25 cellular contexts compared by ENCODE assay signal in genomic region chr10:103457176-103457712, GRCh38. TPM values are rescaled to one million over a fixed set of nuclear protein-coding genes. Genes with fewer than 3 reads are reported as not detected.
DNase-seq lines count a peak whose midpoint lies in the region; ATAC-seq and TF ChIP-seq lines count a peak whose summit lies in the region.
"Had no signal": no experiment of that assay in that cellular context is flagged by ENCODE, and none has a peak within 500 bp of the region (broad histone marks: within the 10 kb centered on the region; RNA-seq: fewer than 3 reads in every experiment).

No MANE protein-coding gene starts in this region.

- no peak for DNase-seq in T-helper 2 cell treated with Interferon-gamma antibody and Interleukin-4, amounts not matched to agents 5 μg/mL and 100 μg/mL, for 36 hours (ENCODE audit: low spot score)
- DNase-seq in T-helper 2 cell: no peak
- DNase-seq in activated naive CD8-positive, alpha-beta T cell treated with anti-CD3 and anti-CD28 coated beads, Interleukin-2, amount 50 U/mL, for 24 hours: no peak
- DNase-seq in osteoblast (ENCODE audit: insufficient read length, low spot score, missing footprints): peak; percentile 80
- no peak for DNase-seq in activated effector memory CD4-positive, alpha-beta T cell treated with Interleukin-2 at 50 U/mL for 16 hours
- no peak for DNase-seq in ACHN
- DNase-seq: activated naive CD4-positive, alpha-beta T cell treated with anti-CD3 and anti-CD28 coated beads for 36 hours; activated T-cell treated with anti-CD3 and anti-CD28 coated beads, Interleukin-2, amount 50 U/mL, for 24 hours; COR-L47; DMS79 treated with DMSO at 0.1 percent for 48 hours; glutamatergic neuron; GM23248; NCI-H1417 treated with DMSO at 0.1 percent for 48 hours; NCI-H526 treated with DMSO at 0.1 percent for 48 hours; T1000 had no signal

- H3K27ac ChIP-seq in KOPT-K1 (ENCODE audit: low read depth, low read length, poor library complexity, severe bottlenecking) (peak overlapping the region; percentile 1), osteoblast (ENCODE audit: low read depth, low read length) (no peak overlapping the region)
- H3K27ac ChIP-seq: epithelial cell of prostate, GM23248, upper lobe of left lung had no signal

- peaks cover 24% of the 10 kb centered on the region for H3K4me1 Mint-ChIP-seq in T-helper 2 cell treated with Interferon-gamma antibody and Interleukin-4, amounts not matched to agents 5 μg/mL and 100 μg/mL, for 36 hours (ENCODE audit: low read depth)
- H3K4me1 Mint-ChIP-seq in activated naive CD8-positive, alpha-beta T cell treated with anti-CD3 and anti-CD28 coated beads, Interleukin-2, amount 50 U/mL, for 24 hours: peaks cover 10% of the 10 kb centered on the region

- no peaks in the 10 kb centered on the region for H3K9me3 ChIP-seq in KOPT-K1 (ENCODE audit: insufficient read depth, low read length, poor library complexity, severe bottlenecking)
- H3K9me3 ChIP-seq in osteoblast (ENCODE audit: low read depth, low read length): no peaks in the 10 kb centered on the region
- H3K9me3 ChIP-seq: upper lobe of left lung had no signal

- H3K4me2 ChIP-seq in osteoblast (ENCODE audit: insufficient read depth, low read length): no peak overlapping the region

- H3K9me3 Mint-ChIP-seq in T-helper 2 cell treated with Interferon-gamma antibody and Interleukin-4, amounts not matched to agents 5 μg/mL and 100 μg/mL, for 36 hours: no peaks in the 10 kb centered on the region
- no peaks in the 10 kb centered on the region for H3K9me3 Mint-ChIP-seq in activated naive CD8-positive, alpha-beta T cell treated with anti-CD3 and anti-CD28 coated beads, Interleukin-2, amount 50 U/mL, for 24 hours
- H3K9me3 Mint-ChIP-seq: activated naive CD4-positive, alpha-beta T cell treated with anti-CD3 and anti-CD28 coated beads for 36 hours; activated T-cell treated with anti-CD3 and anti-CD28 coated beads, Interleukin-2, amount 50 U/mL, for 24 hours had no signal

- H3K79me2 ChIP-seq in osteoblast (ENCODE audit: insufficient read depth, low read length): no peaks in the 10 kb centered on the region

- no peak overlapping the region for H3K4me3 Mint-ChIP-seq in T-helper 2 cell treated with Interferon-gamma antibody and Interleukin-4, amounts not matched to agents 5 μg/mL and 100 μg/mL, for 36 hours
- H3K4me3 Mint-ChIP-seq in activated naive CD8-positive, alpha-beta T cell treated with anti-CD3 and anti-CD28 coated beads, Interleukin-2, amount 50 U/mL, for 24 hours: no peak overlapping the region
- H3K4me3 Mint-ChIP-seq: activated naive CD4-positive, alpha-beta T cell treated with anti-CD3 and anti-CD28 coated beads for 36 hours; activated T-cell treated with anti-CD3 and anti-CD28 coated beads, Interleukin-2, amount 50 U/mL, for 24 hours had no signal

- H4K20me1 ChIP-seq in osteoblast (ENCODE audit: insufficient read depth, low read length): no peaks in the 10 kb centered on the region

- H3K4me3 ChIP-seq in osteoblast (ENCODE audit: insufficient read depth, low read length): no peak overlapping the region
- H3K4me3 ChIP-seq: GM23248, lung, upper lobe of left lung had no signal

- no peaks in the 10 kb centered on the region for H3K27me3 ChIP-seq in osteoblast (ENCODE audit: insufficient read depth, low read length)
- H3K27me3 ChIP-seq: upper lobe of left lung had no signal

- no peak for ATAC-seq in activated naive CD8-positive, alpha-beta T cell treated with anti-CD3 and anti-CD28 coated beads, Interleukin-2, amount 50 U/mL, for 24 hours
- ATAC-seq in HG03571 (IDR thresholded peaks at IDR 0.05; ENCODE audit: unreplicated experiment): no peak

- no peak overlapping the region for H2AFZ ChIP-seq in osteoblast (ENCODE audit: low read length)
- H2AFZ ChIP-seq: GM23248 had no signal

- H3K27ac Mint-ChIP-seq in T-helper 2 cell treated with Interferon-gamma antibody and Interleukin-4, amounts not matched to agents 5 μg/mL and 100 μg/mL, for 36 hours: peak overlapping the region; percentile 60
- peak overlapping the region; percentile 42 for H3K27ac Mint-ChIP-seq in activated naive CD8-positive, alpha-beta T cell treated with anti-CD3 and anti-CD28 coated beads, Interleukin-2, amount 50 U/mL, for 24 hours
- H3K27ac Mint-ChIP-seq: activated naive CD4-positive, alpha-beta T cell treated with anti-CD3 and anti-CD28 coated beads for 36 hours; activated T-cell treated with anti-CD3 and anti-CD28 coated beads, Interleukin-2, amount 50 U/mL, for 24 hours; progenitor cell of endocrine pancreas had no signal

- TF ChIP-seq CTCF in osteoblast (IDR thresholded peaks at IDR 0.05; ENCODE audit: extremely low read depth, low read depth, low read length): no peak

- in situ Hi-C loops in ACHN (cut with HindIII; ENCODE audit: low pct_ligation_motif_present, low pct_unique_long_range_greater_than_20kb, low sequenced_read_pairs): no loop called here

- H3K4me1 ChIP-seq in osteoblast (ENCODE audit: insufficient read depth, low read length): peaks cover 5% of the 10 kb centered on the region

- H3K36me3 ChIP-seq in KOPT-K1 (ENCODE audit: insufficient read depth, low read length) (no peaks in the 10 kb centered on the region), osteoblast (ENCODE audit: insufficient read depth, low read length) (no peaks in the 10 kb centered on the region)
- H3K36me3 ChIP-seq: upper lobe of left lung had no signal

- H3K27me3 Mint-ChIP-seq in T-helper 2 cell treated with Interferon-gamma antibody and Interleukin-4, amounts not matched to agents 5 μg/mL and 100 μg/mL, for 36 hours (ENCODE audit: low read depth): no peaks in the 10 kb centered on the region
- H3K27me3 Mint-ChIP-seq in activated naive CD8-positive, alpha-beta T cell treated with anti-CD3 and anti-CD28 coated beads, Interleukin-2, amount 50 U/mL, for 24 hours: no peaks in the 10 kb centered on the region
- H3K27me3 Mint-ChIP-seq: activated T-cell treated with anti-CD3 and anti-CD28 coated beads, Interleukin-2, amount 50 U/mL, for 24 hours; progenitor cell of endocrine pancreas had no signal

- no peaks in the 10 kb centered on the region for H3K36me3 Mint-ChIP-seq in T-helper 2 cell treated with Interferon-gamma antibody and Interleukin-4, amounts not matched to agents 5 μg/mL and 100 μg/mL, for 36 hours (ENCODE audit: low read depth)
- no peaks in the 10 kb centered on the region for H3K36me3 Mint-ChIP-seq in activated naive CD8-positive, alpha-beta T cell treated with anti-CD3 and anti-CD28 coated beads, Interleukin-2, amount 50 U/mL, for 24 hours (ENCODE audit: low read depth)

RNA-seq across cellular contexts. Expression of gene CALHM1, which starts 1.5 kb away (rescaled TPM):
- total RNA-seq in osteoblast: not detected in 2 replicates
- total RNA-seq: A673; activated naive CD4-positive, alpha-beta T cell treated with anti-CD3 and anti-CD28 coated beads for 36 hours; cerebellum; GM23248; kidney epithelial cell; lung; mucosa of gallbladder; progenitor cell of endocrine pancreas; upper lobe of left lung had no signal

RNA-seq across cellular contexts. Expression of gene CALHM2, which starts 5.1 kb away (rescaled TPM):
- 54.6 and 56.3 TPM in 2 replicates for total RNA-seq in osteoblast

RNA-seq across cellular contexts. Expression of gene CALHM3, which starts 21.8 kb away (rescaled TPM):
- not detected in 2 replicates for total RNA-seq in osteoblast
- total RNA-seq: A673; activated naive CD4-positive, alpha-beta T cell treated with anti-CD3 and anti-CD28 coated beads for 36 hours; cerebellum; GM23248; kidney epithelial cell; mucosa of gallbladder had no signal

RNA-seq across cellular contexts. Expression of gene NEURL1, which starts 36.3 kb away (rescaled TPM):
- total RNA-seq in osteoblast: under 0.01 TPM in 1 of 2 replicates, not detected in the other
